20 cellular contexts compared by ENCODE assay signal in genomic region chr17:10612957-10613744, GRCh38. TPM values are rescaled to one million over a fixed set of nuclear protein-coding genes. Genes with fewer than 3 reads are reported as not detected.
A peak's percentile ranks its signal among the peaks of the same experiment; 100 is the strongest.
DNase-seq lines count a peak whose midpoint lies in the region; ATAC-seq and TF ChIP-seq lines count a peak whose summit lies in the region.
"Had no signal": no experiment of that assay in that cellular context is flagged by ENCODE, and none has a peak within 500 bp of the region (broad histone marks: within the 10 kb centered on the region; RNA-seq: fewer than 3 reads in every experiment).

No MANE protein-coding gene starts in this region.

- H3K27ac Mint-ChIP-seq in naive thymus-derived CD8-positive, alpha-beta T cell: no peak overlapping the region

- no peak overlapping the region for H3K4me3 Mint-ChIP-seq in naive thymus-derived CD8-positive, alpha-beta T cell

- POLR2A ChIA-PET in BJ (lab: Charles Lee): no interaction called here
- POLR2A ChIA-PET in naive thymus-derived CD8-positive, alpha-beta T cell (lab: Charles Lee): no interaction called here

- CTCF ChIA-PET in BJ (lab: Yijun Ruan, JAX): interaction anchor here (1.3 to 14.0 kb wide), 10 partner anchors 11 to 695 kb away, joined by 3 to 366 read pairs (median 64); no protein-coding TSS in a partner anchor

- WGBS in psoas muscle, 3 donors: 47 to 72% (median 58%) methylated on average over 6 of the region's 6 CpGs

- no peaks in the 10 kb centered on the region for H3K36me3 Mint-ChIP-seq in naive thymus-derived CD8-positive, alpha-beta T cell

- DNase-seq in BJ (ENCODE audit: low read depth): peak; percentile 40
- DNase-seq in LoVo (ENCODE audit: low spot score): peak; percentile 3
- peak; percentile 12 to 75 for DNase-seq in fibroblast of lung (ENCODE audit: low read depth in 2 of 2)
- DNase-seq in psoas muscle: no peak
- DNase-seq in retina: no peak
- DNase-seq in NCI-H2107 treated with DMSO at 0.1 percent for 48 hours (lab: John Stamatoyannopoulos, UW; ENCODE audit: unreplicated experiment): no peak
- no peak for DNase-seq in naive thymus-derived CD8-positive, alpha-beta T cell
- DNase-seq: activated effector memory CD4-positive, alpha-beta T cell treated with anti-CD3 and anti-CD28 coated beads, Interleukin-2, amount 50 U/mL, for 16 hours; adrenal gland; BE2C; GDM1; mucosa of descending colon; NCI-H187; NCI-H446 treated with DMSO at 0.1 percent for 48 hours; sigmoid colon; stimulated activated CD4-positive, alpha-beta T cell treated with anti-CD3 and anti-CD28 coated beads, Interleukin-4, amount 100 ng/mL, for 1 hour had no signal

- H4K20me1 ChIP-seq in fibroblast of lung (ENCODE audit: control insufficient read depth, extremely low read depth, insufficient read depth, low read length): no peaks in the 10 kb centered on the region

- H3K4me3 ChIP-seq in BJ (ENCODE audit: low read depth, low read length) (no peak overlapping the region), fibroblast of lung (replicated peaks in 1 of 4; ENCODE audit: control extremely low read depth in 1 of 4, insufficient read depth in 1 of 4, low read depth in 3 of 4, low read length in 4 of 4) (no peak overlapping the region), psoas muscle (peak overlapping the region; percentile 49)
- H3K4me3 ChIP-seq: adrenal gland, gastroesophageal sphincter, mucosa of descending colon, sigmoid colon, SK-N-MC had no signal

- no peak overlapping the region for H3K9ac ChIP-seq in fibroblast of lung (ENCODE audit: insufficient read depth, low read length)

- TF ChIP-seq CTCF in BJ (IDR thresholded peaks at IDR 0.05; ENCODE audit: insufficient read depth, low read depth, low read length): no peak
- TF ChIP-seq CTCF in fibroblast of lung (conservative IDR thresholded peaks at IDR 0.05 in 1 of 2, IDR thresholded peaks at IDR 0.05 in 1 of 2; ENCODE audit: low read depth in 1 of 2, low read length in 2 of 2): no peak
- TF ChIP-seq CTCF in psoas muscle (IDR thresholded peaks at IDR 0.05): no peak

- ATAC-seq in psoas muscle (peak; percentile 22 to 55 (median 34)), GM18517 (IDR thresholded peaks at IDR 0.05; ENCODE audit: unreplicated experiment) (no peak)
- no peak for ATAC-seq in naive thymus-derived CD8-positive, alpha-beta T cell
- ATAC-seq: gastroesophageal sphincter, left lobe of liver, mucosa of descending colon had no signal

- no peaks in the 10 kb centered on the region for H3K9me3 Mint-ChIP-seq in naive thymus-derived CD8-positive, alpha-beta T cell

- intact Hi-C loops in psoas muscle (cut with DNase I): loop anchor here (5.0 to 10.0 kb wide), 4 partner anchors 68 to 688 kb away; partner anchors contain the start of genes MYH1 (in 1 of the 2) and MYH2 (in 1 of the 2)

- H3K36me3 ChIP-seq in BJ (ENCODE audit: control insufficient read depth, insufficient read depth, low read length) (no peaks in the 10 kb centered on the region), fibroblast of lung (ENCODE audit: control insufficient read depth, insufficient read depth, low read length) (no peaks in the 10 kb centered on the region), psoas muscle (ENCODE audit: insufficient read depth in 1 of 2, low read depth in 1 of 2) (no peaks in the 10 kb centered on the region)
- H3K36me3 ChIP-seq: adrenal gland, BE2C, gastroesophageal sphincter, sigmoid colon had no signal

- H3K4me2 ChIP-seq in fibroblast of lung (ENCODE audit: extremely low read depth, insufficient read depth, low read length): no peak overlapping the region

- no peaks in the 10 kb centered on the region for H3K27me3 ChIP-seq in BJ (ENCODE audit: control insufficient read depth, insufficient read depth, low read length)
- no peaks in the 10 kb centered on the region for H3K27me3 ChIP-seq in fibroblast of lung (ENCODE audit: control insufficient read depth, insufficient read depth, low read length)
- no peaks in the 10 kb centered on the region for H3K27me3 ChIP-seq in psoas muscle (ENCODE audit: insufficient read depth in 3 of 3, low read length in 2 of 3)
- H3K27me3 ChIP-seq: adrenal gland, BE2C, sigmoid colon had no signal

- peaks cover 5 to 23% (median 7%) of the 10 kb centered on the region in 5 donors for H3K27me3 Mint-ChIP-seq in naive thymus-derived CD8-positive, alpha-beta T cell

- H3K79me2 ChIP-seq in fibroblast of lung (ENCODE audit: control insufficient read depth, insufficient read depth, low read length): no peaks in the 10 kb centered on the region

- peaks cover 0 to 2% (median 1%) of the 10 kb centered on the region in 4 donors for H3K4me1 Mint-ChIP-seq in naive thymus-derived CD8-positive, alpha-beta T cell

- H2AFZ ChIP-seq in fibroblast of lung (ENCODE audit: low read length): no peak overlapping the region

- H3K4me1 ChIP-seq in fibroblast of lung (ENCODE audit: control insufficient read depth, extremely low read depth, insufficient read depth, low read length): no peaks in the 10 kb centered on the region
- peaks cover 8% of the 10 kb centered on the region for H3K4me1 ChIP-seq in psoas muscle
- H3K4me1 ChIP-seq: adrenal gland, BE2C had no signal

- H3K9me3 ChIP-seq in fibroblast of lung (ENCODE audit: control insufficient read depth, insufficient read depth, low read depth, low read length) (no peaks in the 10 kb centered on the region), psoas muscle (no peaks in the 10 kb centered on the region)
- H3K9me3 ChIP-seq: adrenal gland, BE2C, gastroesophageal sphincter, mucosa of descending colon, sigmoid colon had no signal

- H3K27ac ChIP-seq in fibroblast of lung (ENCODE audit: insufficient read depth, low read length): no peak overlapping the region
- peak overlapping the region; percentile 84 for H3K27ac ChIP-seq in psoas muscle
- H3K27ac ChIP-seq: adrenal gland, gastroesophageal sphincter, SK-N-MC had no signal

RNA-seq across cellular contexts. Expression of gene MYH3, which starts 44.0 kb away (rescaled TPM):
- polyA plus RNA-seq in BJ (2011; rRNA removed) (1.3 and 1.8 TPM in 2 replicates), fibroblast of lung (0.25 and 1.0 TPM in 2 replicates), psoas muscle (1 to 10 TPM; 1.9 to 5.4 (median 2.1) TPM)
- polyA minus RNA-seq in BJ (2011; rRNA and poly(A)+ RNA removed): 0.57 and 2.0 TPM in 2 replicates
- total RNA-seq in fibroblast of lung (0.50 and 0.51 TPM in 2 replicates), psoas muscle (100 to 1,000 TPM in 1 of 4 donors, 10 to 100 TPM in 1, 1 to 10 TPM in 2; 5.8 to 261 (median 34.6) TPM)
- polyA plus RNA-seq in fibroblast of lung (2012): 0.44 and 0.52 TPM in 2 replicates
- polyA minus RNA-seq in fibroblast of lung (ENCODE audit: low replicate concordance): not detected in 2 replicates
- total RNA-seq in naive thymus-derived CD8-positive, alpha-beta T cell: 10 to 100 TPM; 15.4 to 16.0 TPM
- 1 to 10 TPM in 1 of 3 donors, under 1 TPM in 2; 0.39 to 1.1 (median 0.60) TPM for polyA plus RNA-seq in naive thymus-derived CD8-positive, alpha-beta T cell

Comparison
In these comparisons a context has a peak if more than half of its experiments do, and no peak if none do; other contexts are left out.
1. DNase-seq: peak in BJ (single experiment), LoVo (single experiment) and fibroblast of lung (2 of 2); none in psoas muscle (0 of 2), retina (single experiment), NCI-H2107 treated with DMSO at 0.1 percent for 48 hours (single experiment) and naive thymus-derived CD8-positive, alpha-beta T cell (0 of 10).
2. ATAC-seq: peak in psoas muscle (4 of 4); none in GM18517 (single experiment) and naive thymus-derived CD8-positive, alpha-beta T cell (0 of 2).